11 cellular contexts compared by ENCODE assay signal in the genomic region with DNA sequence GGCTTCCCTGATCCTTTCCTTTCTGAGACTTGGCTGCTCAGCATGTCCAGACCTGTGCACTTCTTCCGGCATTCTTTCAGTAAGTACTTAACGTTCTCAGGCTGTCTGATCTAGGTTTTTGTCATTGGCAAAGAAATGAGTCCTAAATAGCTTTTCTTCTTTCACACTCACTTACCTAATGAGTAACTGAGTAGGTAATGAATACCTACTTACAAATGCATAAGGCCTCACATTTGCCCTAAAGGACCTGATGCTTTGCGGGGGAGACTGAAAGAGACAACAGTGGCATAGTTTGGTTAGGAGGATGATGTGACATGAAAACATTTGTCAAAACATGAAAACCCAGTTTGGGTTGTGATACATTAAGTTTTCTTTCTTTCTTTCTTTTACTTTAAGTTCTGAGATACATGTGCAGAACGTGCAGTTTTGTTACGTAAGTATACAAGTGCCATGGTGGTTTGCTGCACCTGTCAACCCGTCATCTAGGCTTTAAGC.
DNase-seq lines count a peak whose midpoint lies in the region; ATAC-seq and TF ChIP-seq lines count a peak whose summit lies in the region.
"Had no signal": no experiment of that assay in that cellular context is flagged by ENCODE, and none has a peak within 500 bp of the region (broad histone marks: within the 10 kb centered on the region; RNA-seq: fewer than 3 reads in every experiment).

No MANE protein-coding gene starts in this region.

- peak; percentile 23 for DNase-seq in NCI-H2171 treated with DMSO at 0.1 percent for 48 hours (lab: John Stamatoyannopoulos, UW)
- no peak for DNase-seq in NCI-H2171 (lab: John Stamatoyannopoulos, UW)
- DNase-seq in GM20000 (ENCODE audit: low spot score): peak; percentile 46
- no peak for DNase-seq in GDM1 (lab: John Stamatoyannopoulos, UW)
- DNase-seq in NCI-H128 (lab: John Stamatoyannopoulos, UW; ENCODE audit: unreplicated experiment): no peak
- DNase-seq in NCI-H748 treated with DMSO at 0.1 percent for 48 hours (lab: John Stamatoyannopoulos, UW): no peak
- DNase-seq: central memory CD4-positive, alpha-beta T cell; NCI-H146; pancreas had no signal

- ATAC-seq in HG03108 (IDR thresholded peaks at IDR 0.05; ENCODE audit: unreplicated experiment) (peak; percentile 97), esophagus mucosa (peak; percentile 94)
- ATAC-seq: pancreas had no signal

- no peak for TF ChIP-seq CTCF in GM20000 (IDR thresholded peaks at IDR 0.05; ENCODE audit: extremely low read depth, missing control alignments)

Comparison
In these comparisons a context has a peak if more than half of its experiments do, and no peak if none do; other contexts are left out.
1. DNase-seq: peak in NCI-H2171 treated with DMSO at 0.1 percent for 48 hours (single experiment) and GM20000 (single experiment); none in NCI-H2171 (single experiment), GDM1 (single experiment), NCI-H128 (single experiment) and NCI-H748 treated with DMSO at 0.1 percent for 48 hours (single experiment).